8 cellular contexts compared by ENCODE assay signal in genomic region chr6:83859410-83860346, GRCh38. TPM values are rescaled to one million over a fixed set of nuclear protein-coding genes. Genes with fewer than 3 reads are reported as not detected.
DNase-seq lines count a peak whose midpoint lies in the region; ATAC-seq and TF ChIP-seq lines count a peak whose summit lies in the region.

Gene CYB5R4 (plus strand): TSS chr6:83859689. CDS start chr6:83859783, 94 bp downstream.

- H3K9ac ChIP-seq in fibroblast of lung (ENCODE audit: insufficient read depth, low read length) = peak within 1 kb of the TSS; percentile 59

- H3K4me3 ChIP-seq in LNCaP clone FGC (ENCODE audit: low read depth, low read length) (peak within 1 kb of the TSS; percentile 91), fibroblast of lung (replicated peaks in 1 of 4; ENCODE audit: control extremely low read depth in 1 of 4, insufficient read depth in 1 of 4, low read depth in 3 of 4, low read length in 4 of 4) (peak within 1 kb of the TSS; percentile 39 to 85 (median 76))

- peak; percentile 23 for TF ChIP-seq CTCF in LNCaP clone FGC (IDR thresholded peaks at IDR 0.05; ENCODE audit: control insufficient read depth, extremely low read depth, insufficient read depth)
- peak; percentile 28; the same call in 1 of the 2 replicates for TF ChIP-seq CTCF in RWPE1 (conservative IDR thresholded peaks at IDR 0.05; ENCODE audit: low read depth)
- TF ChIP-seq CTCF in fibroblast of lung (conservative IDR thresholded peaks at IDR 0.05 in 1 of 2, IDR thresholded peaks at IDR 0.05 in 1 of 2; ENCODE audit: low read depth in 1 of 2, low read length in 2 of 2) = peak; percentile 48 to 56

- no peaks in the 10 kb centered on the region for H3K4me1 ChIP-seq in fibroblast of lung (ENCODE audit: control insufficient read depth, extremely low read depth, insufficient read depth, low read length)

- H4K20me1 ChIP-seq in fibroblast of lung (ENCODE audit: control insufficient read depth, extremely low read depth, insufficient read depth, low read length) = no peaks in the 10 kb centered on the region

- peak; percentile 96 for ATAC-seq in activated T-helper 17 cell treated with anti-CD3 and anti-CD28 coated beads, Interleukin-2, amount 50 U/mL, for 72 hours (replicated peaks)
- ATAC-seq in naive thymus-derived CD8-positive, alpha-beta T cell = peak; percentile 90 to 95

- H3K36me3 Mint-ChIP-seq in activated T-helper 17 cell treated with anti-CD3 and anti-CD28 coated beads, Interleukin-2, amount 50 U/mL, for 72 hours (ENCODE audit: low read depth) = peaks cover 20% of the 10 kb centered on the region
- peaks cover 1 to 8% (median 7%) of the 10 kb centered on the region in 3 donors for H3K36me3 Mint-ChIP-seq in naive thymus-derived CD8-positive, alpha-beta T cell

- H3K27me3 Mint-ChIP-seq in activated T-helper 17 cell treated with anti-CD3 and anti-CD28 coated beads, Interleukin-2, amount 50 U/mL, for 72 hours = peaks cover 15% of the 10 kb centered on the region
- peaks cover 9 to 14% (median 11%) of the 10 kb centered on the region in 5 donors for H3K27me3 Mint-ChIP-seq in naive thymus-derived CD8-positive, alpha-beta T cell

- H3K4me2 ChIP-seq in fibroblast of lung (ENCODE audit: extremely low read depth, insufficient read depth, low read length) = peak within 1 kb of the TSS; percentile 80

- peaks cover 8% of the 10 kb centered on the region for H3K79me2 ChIP-seq in fibroblast of lung (ENCODE audit: control insufficient read depth, insufficient read depth, low read length)

- DNase-seq in ELF-1 (ENCODE audit: low read depth, low spot score) (peak; percentile 98), GOT3 (lab: John Stamatoyannopoulos, UW) (peak; percentile 86), LNCaP clone FGC (ENCODE audit: low read depth) (peak; percentile 89), RWPE1 (ENCODE audit: low spot score) (peak; percentile 97), fibroblast of lung (ENCODE audit: low read depth in 2 of 2) (peak; percentile 94 to 97)
- peak; percentile 84 to 96 (median 94) for DNase-seq in naive thymus-derived CD8-positive, alpha-beta T cell
- DNase-seq in stimulated activated naive CD4-positive, alpha-beta T cell (lab: John Stamatoyannopoulos, UW) = peak; percentile 86 to 94 (median 90)

- H3K4me1 Mint-ChIP-seq in activated T-helper 17 cell treated with anti-CD3 and anti-CD28 coated beads, Interleukin-2, amount 50 U/mL, for 72 hours = peaks cover 25% of the 10 kb centered on the region
- peaks cover 23 to 55% (median 39%) of the 10 kb centered on the region in 4 donors for H3K4me1 Mint-ChIP-seq in naive thymus-derived CD8-positive, alpha-beta T cell

- H3K36me3 ChIP-seq in fibroblast of lung (ENCODE audit: control insufficient read depth, insufficient read depth, low read length) = no peaks in the 10 kb centered on the region

- peaks cover 4% of the 10 kb centered on the region for H3K9me3 Mint-ChIP-seq in activated T-helper 17 cell treated with anti-CD3 and anti-CD28 coated beads, Interleukin-2, amount 50 U/mL, for 72 hours
- no peaks in the 10 kb centered on the region for H3K9me3 Mint-ChIP-seq in naive thymus-derived CD8-positive, alpha-beta T cell

- H3K9me3 ChIP-seq in fibroblast of lung (ENCODE audit: control insufficient read depth, insufficient read depth, low read depth, low read length) = no peaks in the 10 kb centered on the region

- peak within 1 kb of the TSS; percentile 85 for H2AFZ ChIP-seq in fibroblast of lung (ENCODE audit: low read length)

- CTCF ChIA-PET in RWPE1 (lab: Yijun Ruan, JAX) = interaction anchor here (0.6 to 0.9 kb wide), 4 partner anchors 30 to 368 kb away, joined by 3 to 5 read pairs (median 3); partner anchors contain the start of gene CEP162

- POLR2A ChIA-PET in RWPE1 (lab: Yijun Ruan, JAX; ENCODE audit: low non-redundant PET) = interaction anchor here (0.6 kb wide), 1 partner anchor 245 kb away, joined by 3 read pairs; no protein-coding TSS in a partner anchor
- POLR2A ChIA-PET in naive thymus-derived CD8-positive, alpha-beta T cell (lab: Charles Lee) = interaction anchor here (1.3 kb wide), 1 partner anchor 368 kb away, joined by 7 read pairs; the partner anchor contains the start of gene CEP162

- H3K4me3 Mint-ChIP-seq in activated T-helper 17 cell treated with anti-CD3 and anti-CD28 coated beads, Interleukin-2, amount 50 U/mL, for 72 hours = peak within 1 kb of the TSS; percentile 89
- H3K4me3 Mint-ChIP-seq in naive thymus-derived CD8-positive, alpha-beta T cell = peak within 1 kb of the TSS; percentile 91 to 99 (median 98)

- H3K27me3 ChIP-seq in fibroblast of lung (ENCODE audit: control insufficient read depth, insufficient read depth, low read length) = peaks cover 2% of the 10 kb centered on the region

- peak within 1 kb of the TSS; percentile 88 for H3K27ac Mint-ChIP-seq in activated T-helper 17 cell treated with anti-CD3 and anti-CD28 coated beads, Interleukin-2, amount 50 U/mL, for 72 hours
- H3K27ac Mint-ChIP-seq in naive thymus-derived CD8-positive, alpha-beta T cell = peak within 1 kb of the TSS; percentile 87 to 96 (median 94)

- peak within 1 kb of the TSS; percentile 67 for H3K27ac ChIP-seq in RWPE1
- H3K27ac ChIP-seq in fibroblast of lung (ENCODE audit: insufficient read depth, low read length) = peak within 1 kb of the TSS; percentile 66

RNA-seq across cellular contexts. Expression of gene CYB5R4, which starts in this region (rescaled TPM):
- total RNA-seq in activated T-helper 17 cell treated with anti-CD3 and anti-CD28 coated beads, Interleukin-2, amount 50 U/mL, for 72 hours = 10 to 100 TPM; 35.6 to 48.6 TPM
- 2.3 and 4.3 TPM in 2 replicates for total RNA-seq in fibroblast of lung
- polyA plus RNA-seq in fibroblast of lung = 9.9 and 10.6 TPM in 2 replicates
- polyA plus RNA-seq in fibroblast of lung (2012) = 8.7 and 8.9 TPM in 2 replicates
- 0.27 and 0.30 TPM in 2 replicates for polyA minus RNA-seq in fibroblast of lung (ENCODE audit: low replicate concordance)
- total RNA-seq in naive thymus-derived CD8-positive, alpha-beta T cell = 10 to 100 TPM; 17.2 to 20.8 TPM
- 10 to 100 TPM; 23.4 to 32.5 (median 26.2) TPM for polyA plus RNA-seq in naive thymus-derived CD8-positive, alpha-beta T cell

Comparison
In these comparisons a context has a peak if more than half of its experiments do, and no peak if none do; other contexts are left out.
1. Peak in every context shown above with its lines: DNase-seq, ATAC-seq, H3K4me3 ChIP-seq and H3K27ac ChIP-seq.